ENCODE assay signal across 43 cellular contexts in genomic region chrX:149687991-149688390, GRCh38. TPM values are rescaled to one million over a fixed set of nuclear protein-coding genes. Genes with fewer than 3 reads are reported as not detected.
"Had no signal": no experiment of that assay in that cellular context is flagged by ENCODE, and none has a peak within 500 bp of the region (broad histone marks: within the 10 kb centered on the region; RNA-seq: fewer than 3 reads in every experiment).

No MANE protein-coding gene starts in this region.

- H3K27ac Mint-ChIP-seq: activated naive CD4-positive, alpha-beta T cell treated with anti-CD3 and anti-CD28 coated beads for 36 hours; activated naive CD4-positive, alpha-beta T cell treated with anti-CD3 and anti-CD28 coated beads, Interleukin-2, amount 10 ng/mL, durations not matched to agents 7 days and 5 days; activated naive CD4-positive, alpha-beta T cell treated with anti-CD3 and anti-CD28 coated beads, Interleukin-2, amount 50 U/mL, for 24 hours; activated naive CD4-positive, alpha-beta T cell treated with anti-CD3 and anti-CD28 coated beads, Interleukin-2, amount 50 U/mL, for 72 hours; activated naive CD8-positive, alpha-beta T cell; activated naive CD8-positive, alpha-beta T cell treated with anti-CD3 and anti-CD28 coated beads for 36 hours; activated naive CD8-positive, alpha-beta T cell treated with anti-CD3 and anti-CD28 coated beads, Interleukin-2, amount 10 ng/mL, durations not matched to agents 7 days and 5 days; activated naive CD8-positive, alpha-beta T cell treated with anti-CD3 and anti-CD28 coated beads, Interleukin-2, amount 50 U/mL, for 24 hours; activated T-cell treated with anti-CD3 and anti-CD28 coated beads, Interleukin-2, amount 50 U/mL, for 24 hours; activated T-cell treated with anti-CD3 and anti-CD28 coated beads, Interleukin-2, amount 50 U/mL, for 72 hours; activated T-helper 1 cell treated with anti-CD3 and anti-CD28 coated beads, Interleukin-12 subunit alpha, Interleukin-12 subunit beta, Interleukin-2, Interleukin-4 antibody, amounts not matched to agents 30 ng/mL and 10 ng/mL and 1 ng/mL, durations not matched to agents 14 hours and 24 hours and 36 hours; activated T-helper 17 cell treated with anti-CD3 and anti-CD28 coated beads, Interleukin-2, amount 50 U/mL, for 72 hours; activated T-helper 2 cell treated with anti-CD3 and anti-CD28 coated beads, Interferon-gamma antibody, Interleukin-2, Interleukin-4, amounts not matched to agents 10 μg/mL and 5 μg/mL and 100 μg/mL, durations not matched to agents 14 hours and 24 hours and 36 hours; brain had no signal

- H3K27ac ChIP-seq: adrenal gland, ascending aorta, body of pancreas, brain microvascular endothelial cell, breast epithelium, cardiac muscle cell had no signal

- H3K36me3 ChIP-seq: adrenal gland, ascending aorta, brain microvascular endothelial cell, breast epithelium, cardiac muscle cell had no signal

- H3K4me1 ChIP-seq: adrenal gland, ascending aorta, body of pancreas, breast epithelium had no signal

- H3K4me1 Mint-ChIP-seq: activated naive CD4-positive, alpha-beta T cell treated with anti-CD3 and anti-CD28 coated beads, Interleukin-2, amount 10 ng/mL, durations not matched to agents 7 days and 5 days; activated naive CD4-positive, alpha-beta T cell treated with anti-CD3 and anti-CD28 coated beads, Interleukin-2, amount 50 U/mL, for 24 hours; activated naive CD8-positive, alpha-beta T cell treated with anti-CD3 and anti-CD28 coated beads for 36 hours; activated naive CD8-positive, alpha-beta T cell treated with anti-CD3 and anti-CD28 coated beads, Interleukin-2, amount 10 ng/mL, durations not matched to agents 7 days and 5 days; activated naive CD8-positive, alpha-beta T cell treated with anti-CD3 and anti-CD28 coated beads, Interleukin-2, amount 50 U/mL, for 24 hours; activated T-helper 17 cell treated with anti-CD3 and anti-CD28 coated beads, Interleukin-2, amount 50 U/mL, for 72 hours; brain; central memory CD8-positive, alpha-beta T cell had no signal

- H3K4me3 Mint-ChIP-seq: activated naive CD4-positive, alpha-beta T cell treated with anti-CD3 and anti-CD28 coated beads for 36 hours; activated naive CD4-positive, alpha-beta T cell treated with anti-CD3 and anti-CD28 coated beads, Interleukin-2, amount 10 ng/mL, durations not matched to agents 7 days and 5 days; activated naive CD4-positive, alpha-beta T cell treated with anti-CD3 and anti-CD28 coated beads, Interleukin-2, amount 50 U/mL, for 24 hours; activated naive CD8-positive, alpha-beta T cell; activated naive CD8-positive, alpha-beta T cell treated with anti-CD3 and anti-CD28 coated beads for 36 hours; activated naive CD8-positive, alpha-beta T cell treated with anti-CD3 and anti-CD28 coated beads, Interleukin-2, amount 10 ng/mL, durations not matched to agents 7 days and 5 days; activated naive CD8-positive, alpha-beta T cell treated with anti-CD3 and anti-CD28 coated beads, Interleukin-2, amount 50 U/mL, for 24 hours; activated T-cell treated with anti-CD3 and anti-CD28 coated beads, Interleukin-2, amount 50 U/mL, for 24 hours; activated T-cell treated with anti-CD3 and anti-CD28 coated beads, Interleukin-2, amount 50 U/mL, for 4 hours; activated T-cell treated with anti-CD3 and anti-CD28 coated beads, Interleukin-2, amount 50 U/mL, for 72 hours; activated T-helper 1 cell treated with anti-CD3 and anti-CD28 coated beads, Interleukin-12 subunit alpha, Interleukin-12 subunit beta, Interleukin-2, Interleukin-4 antibody, amounts not matched to agents 30 ng/mL and 10 ng/mL and 1 ng/mL, durations not matched to agents 14 hours and 24 hours and 36 hours; activated T-helper 17 cell treated with anti-CD3 and anti-CD28 coated beads, Interleukin-2, amount 50 U/mL, for 72 hours; brain; central memory CD8-positive, alpha-beta T cell had no signal

- H3K36me3 Mint-ChIP-seq: activated naive CD4-positive, alpha-beta T cell treated with anti-CD3 and anti-CD28 coated beads, Interleukin-2, amount 10 ng/mL, durations not matched to agents 7 days and 5 days; activated naive CD8-positive, alpha-beta T cell treated with anti-CD3 and anti-CD28 coated beads for 36 hours; activated naive CD8-positive, alpha-beta T cell treated with anti-CD3 and anti-CD28 coated beads, Interleukin-2, amount 10 ng/mL, durations not matched to agents 7 days and 5 days; brain had no signal

- H3K27me3 Mint-ChIP-seq: activated naive CD8-positive, alpha-beta T cell treated with anti-CD3 and anti-CD28 coated beads for 36 hours; brain had no signal

- H3K4me3 ChIP-seq: adrenal gland, ascending aorta, body of pancreas, breast epithelium, cardiac muscle cell had no signal

- H3K9me3 ChIP-seq: adrenal gland, ascending aorta, body of pancreas had no signal

- H3K27me3 ChIP-seq: adrenal gland, ascending aorta, body of pancreas, brain microvascular endothelial cell, cardiac muscle cell had no signal

- H3K9me3 Mint-ChIP-seq: activated naive CD4-positive, alpha-beta T cell treated with anti-CD3 and anti-CD28 coated beads, Interleukin-2, amount 50 U/mL, for 24 hours; activated T-helper 1 cell treated with anti-CD3 and anti-CD28 coated beads, Interleukin-12 subunit alpha, Interleukin-12 subunit beta, Interleukin-2, Interleukin-4 antibody, amounts not matched to agents 30 ng/mL and 10 ng/mL and 1 ng/mL, durations not matched to agents 14 hours and 24 hours and 36 hours; central memory CD8-positive, alpha-beta T cell had no signal

- DNase-seq: activated effector memory CD4-positive, alpha-beta T cell treated with anti-CD3 and anti-CD28 coated beads, Interleukin-2, amount 50 U/mL, for 16 hours; activated effector memory CD4-positive, alpha-beta T cell treated with Interleukin-2 at 50 U/mL for 16 hours; activated gamma-delta T cell; activated gamma-delta T cell treated with Interleukin-2 at 50 U/mL for 16 hours; activated naive CD4-positive, alpha-beta T cell; activated naive CD4-positive, alpha-beta T cell treated with anti-CD3 and anti-CD28 coated beads for 36 hours; activated naive CD4-positive, alpha-beta T cell treated with anti-CD3 and anti-CD28 coated beads, Interleukin-2, amount 10 ng/mL, durations not matched to agents 7 days and 5 days; activated naive CD4-positive, alpha-beta T cell treated with anti-CD3 and anti-CD28 coated beads, Interleukin-2, amount 50 U/mL, for 16 hours; activated naive CD4-positive, alpha-beta T cell treated with Interleukin-2 at 50 U/mL for 16 hours; activated naive CD8-positive, alpha-beta T cell treated with anti-CD3 and anti-CD28 coated beads for 36 hours; activated naive CD8-positive, alpha-beta T cell treated with anti-CD3 and anti-CD28 coated beads, Interleukin-2, amount 10 ng/mL, durations not matched to agents 7 days and 5 days; activated naive CD8-positive, alpha-beta T cell treated with anti-CD3 and anti-CD28 coated beads, Interleukin-2, amount 50 U/mL, for 24 hours; activated T-cell treated with anti-CD3 and anti-CD28 coated beads, Interleukin-2, amount 50 U/mL, for 1 hour; activated T-cell treated with anti-CD3 and anti-CD28 coated beads, Interleukin-2, amount 50 U/mL, for 24 hours; activated T-cell treated with anti-CD3 and anti-CD28 coated beads, Interleukin-2, amount 50 U/mL, for 4 hours; activated T-cell treated with anti-CD3 and anti-CD28 coated beads, Interleukin-2, amount 50 U/mL, for 48 hours; activated T-cell treated with anti-CD3 and anti-CD28 coated beads, Interleukin-2, amount 50 U/mL, for 72 hours; adrenal gland; amniotic stem cell; amygdala; anterior cingulate cortex; aorta; body of pancreas; brain microvascular endothelial cell; caudate nucleus; central memory CD4-positive, alpha-beta T cell; cerebellar nuclear complex had no signal

RNA-seq across cellular contexts. Expression of gene MAGEA11, which starts 23.9 kb away (rescaled TPM):
- total RNA-seq: activated naive CD4-positive, alpha-beta T cell treated with anti-CD3 and anti-CD28 coated beads for 36 hours; activated naive CD4-positive, alpha-beta T cell treated with anti-CD3 and anti-CD28 coated beads, Interleukin-2, amount 50 U/mL, for 72 hours; activated naive CD8-positive, alpha-beta T cell treated with anti-CD3 and anti-CD28 coated beads for 36 hours; activated naive CD8-positive, alpha-beta T cell treated with anti-CD3 and anti-CD28 coated beads, Interleukin-2, amount 10 ng/mL, durations not matched to agents 7 days and 5 days; activated T-cell treated with anti-CD3 and anti-CD28 coated beads, Interleukin-2, amount 50 U/mL, for 4 hours; activated T-cell treated with anti-CD3 and anti-CD28 coated beads, Interleukin-2, amount 50 U/mL, for 72 hours; activated T-helper 1 cell treated with anti-CD3 and anti-CD28 coated beads, Interleukin-12 subunit alpha, Interleukin-12 subunit beta, Interleukin-2, Interleukin-4 antibody, amounts not matched to agents 30 ng/mL and 10 ng/mL and 1 ng/mL, durations not matched to agents 14 hours and 24 hours and 36 hours; activated T-helper 17 cell treated with anti-CD3 and anti-CD28 coated beads, Interleukin-2, amount 50 U/mL, for 72 hours; activated T-helper 2 cell treated with anti-CD3 and anti-CD28 coated beads, Interferon-gamma antibody, Interleukin-2, Interleukin-4, amounts not matched to agents 10 μg/mL and 5 μg/mL and 100 μg/mL, durations not matched to agents 14 hours and 24 hours and 36 hours; adrenal gland; aorta; ascending aorta; astrocyte; body of pancreas; breast epithelium; bronchial epithelial cell; cardiac muscle cell; cardiac septum; cerebellum had no signal
- polyA plus RNA-seq: adipose tissue, adrenal gland, aorta, cardiac muscle cell had no signal
